8 cellular contexts compared by ENCODE assay signal in genomic region chr1:44730741-44731512, GRCh38. TPM values are rescaled to one million over a fixed set of nuclear protein-coding genes. Genes with fewer than 3 reads are reported as not detected.
DNase-seq lines count a peak whose midpoint lies in the region; ATAC-seq and TF ChIP-seq lines count a peak whose summit lies in the region.

TSS of gene RNU5D-1 (minus strand) at chr1:44731170.

- peak within 1 kb of the TSS; percentile 8 for H3K4me3 ChIP-seq in fibroblast of the aortic adventitia (ENCODE audit: low read depth, low read length)

- H3K27me3 Mint-ChIP-seq in activated T-helper 17 cell treated with anti-CD3 and anti-CD28 coated beads, Interleukin-2, amount 50 U/mL, for 72 hours: no peaks in the 10 kb centered on the region
- H3K27me3 Mint-ChIP-seq in nephron progenitor cell (ENCODE audit: low read depth, poor library complexity): no peaks in the 10 kb centered on the region
- no peaks in the 10 kb centered on the region for H3K27me3 Mint-ChIP-seq in stimulated activated naive CD8-positive, alpha-beta T cell treated with anti-CD3 and anti-CD28 coated beads, Interleukin-15, Interleukin-2, amounts not matched to agents 100 ng/mL and 50 ng/mL, for 24 hours

- H3K4me1 Mint-ChIP-seq in activated T-helper 17 cell treated with anti-CD3 and anti-CD28 coated beads, Interleukin-2, amount 50 U/mL, for 72 hours: peaks cover 14% of the 10 kb centered on the region
- H3K4me1 Mint-ChIP-seq in nephron progenitor cell: peaks cover 28% of the 10 kb centered on the region
- peaks cover 45% of the 10 kb centered on the region for H3K4me1 Mint-ChIP-seq in stimulated activated naive CD8-positive, alpha-beta T cell treated with anti-CD3 and anti-CD28 coated beads, Interleukin-15, Interleukin-2, amounts not matched to agents 100 ng/mL and 50 ng/mL, for 24 hours (ENCODE audit: low read depth)

- H3K36me3 Mint-ChIP-seq in activated T-helper 17 cell treated with anti-CD3 and anti-CD28 coated beads, Interleukin-2, amount 50 U/mL, for 72 hours (ENCODE audit: low read depth): peaks cover 14% of the 10 kb centered on the region
- no peaks in the 10 kb centered on the region for H3K36me3 Mint-ChIP-seq in nephron progenitor cell (ENCODE audit: low read depth)
- H3K36me3 Mint-ChIP-seq in stimulated activated naive CD8-positive, alpha-beta T cell treated with anti-CD3 and anti-CD28 coated beads, Interleukin-15, Interleukin-2, amounts not matched to agents 100 ng/mL and 50 ng/mL, for 24 hours (ENCODE audit: low read depth): no peaks in the 10 kb centered on the region

- DNase-seq in ELF-1 (ENCODE audit: low read depth, low spot score) (peak; percentile 96), H4 (ENCODE audit: low spot score) (peak; percentile 97), RPMI7951 (ENCODE audit: low read depth) (peak; percentile 97), fibroblast of the aortic adventitia (ENCODE audit: low read depth) (peak; percentile 99), nephron progenitor cell (peak; percentile 94)

- ATAC-seq in activated T-helper 17 cell treated with anti-CD3 and anti-CD28 coated beads, Interleukin-2, amount 50 U/mL, for 72 hours (replicated peaks): peak; percentile 86

- TF ChIP-seq CTCF in LNCAP (IDR thresholded peaks at IDR 0.05) (peak; percentile 91), fibroblast of the aortic adventitia (IDR thresholded peaks at IDR 0.05; ENCODE audit: insufficient read depth, low read length) (peak; percentile 82), nephron progenitor cell (IDR thresholded peaks at IDR 0.05) (peak; percentile 82)

- no peaks in the 10 kb centered on the region for H3K9me3 Mint-ChIP-seq in activated T-helper 17 cell treated with anti-CD3 and anti-CD28 coated beads, Interleukin-2, amount 50 U/mL, for 72 hours
- H3K9me3 Mint-ChIP-seq in nephron progenitor cell: no peaks in the 10 kb centered on the region
- H3K9me3 Mint-ChIP-seq in stimulated activated naive CD8-positive, alpha-beta T cell treated with anti-CD3 and anti-CD28 coated beads, Interleukin-15, Interleukin-2, amounts not matched to agents 100 ng/mL and 50 ng/mL, for 24 hours: no peaks in the 10 kb centered on the region

- peak within 1 kb of the TSS; percentile 68 for H3K4me3 Mint-ChIP-seq in activated T-helper 17 cell treated with anti-CD3 and anti-CD28 coated beads, Interleukin-2, amount 50 U/mL, for 72 hours
- peak within 1 kb of the TSS; percentile 56 for H3K4me3 Mint-ChIP-seq in nephron progenitor cell
- H3K4me3 Mint-ChIP-seq in stimulated activated naive CD8-positive, alpha-beta T cell treated with anti-CD3 and anti-CD28 coated beads, Interleukin-15, Interleukin-2, amounts not matched to agents 100 ng/mL and 50 ng/mL, for 24 hours: peak within 1 kb of the TSS; percentile 58

- H3K27ac Mint-ChIP-seq in activated T-helper 17 cell treated with anti-CD3 and anti-CD28 coated beads, Interleukin-2, amount 50 U/mL, for 72 hours: peak within 1 kb of the TSS; percentile 100
- H3K27ac Mint-ChIP-seq in nephron progenitor cell: peak within 1 kb of the TSS; percentile 100
- H3K27ac Mint-ChIP-seq in stimulated activated naive CD8-positive, alpha-beta T cell treated with anti-CD3 and anti-CD28 coated beads, Interleukin-15, Interleukin-2, amounts not matched to agents 100 ng/mL and 50 ng/mL, for 24 hours: peak within 1 kb of the TSS; percentile 100

RNA-seq across cellular contexts. Expression of gene RNU5D-1, which starts in this region (rescaled TPM):
- total RNA-seq in H4 (2014; rRNA removed; shearing (Covaris generic)): not detected in 2 replicates
- total RNA-seq in RPMI7951 (2014; rRNA removed; shearing (Covaris generic)): not detected in 2 replicates
- total RNA-seq in activated T-helper 17 cell treated with anti-CD3 and anti-CD28 coated beads, Interleukin-2, amount 50 U/mL, for 72 hours: not detected
- not detected in 2 replicates for total RNA-seq in fibroblast of the aortic adventitia (ENCODE audit: low replicate concordance)

Comparison
In these comparisons a context has a peak if more than half of its experiments do, and no peak if none do; other contexts are left out.
1. Peak in every context shown above with its lines: DNase-seq, ATAC-seq and H3K4me3 ChIP-seq.
2. Peak in DNase-seq in H4; RNA of the gene not detected or under 1 TPM.
3. Peak in DNase-seq in RPMI7951; RNA of the gene not detected or under 1 TPM.
4. Peak in ATAC-seq in activated T-helper 17 cell treated with anti-CD3 and anti-CD28 coated beads, Interleukin-2, amount 50 U/mL, for 72 hours; RNA of the gene not detected or under 1 TPM.
5. Peak in DNase-seq and H3K4me3 ChIP-seq in fibroblast of the aortic adventitia; RNA of the gene not detected or under 1 TPM.